In genomic region chr15:101458158-101458895, GRCh38 we compare ENCODE assay signal across 1 cellular context.
TF ChIP-seq lines count a peak whose summit lies in the region.

No MANE protein-coding gene starts in this region.

TF ChIP-seq in GM23338, 12 proteins besides CTCF, POLR2A, EP300 and RAD21 (continued from another document):
- TF ChIP-seq ZNF462 (CRISPR knock-in tag; IDR thresholded peaks at IDR 0.05) = no peak
- TF ChIP-seq ETS1 (IDR thresholded peaks at IDR 0.05) = no peak
- no peak for TF ChIP-seq CREB1 (CRISPR knock-in tag; IDR thresholded peaks at IDR 0.05; ENCODE audit: low read depth)
- TF ChIP-seq JUNB (IDR thresholded peaks at IDR 0.05; ENCODE audit: unreplicated experiment) = no peak
- TF ChIP-seq REST (IDR thresholded peaks at IDR 0.05; ENCODE audit: unreplicated experiment) = no peak
- TF ChIP-seq EZH2 (IDR thresholded peaks at IDR 0.05; ENCODE audit: low read depth, unreplicated experiment) = no peak
- TF ChIP-seq EZH2phosphoT487 (IDR thresholded peaks at IDR 0.05; ENCODE audit: unreplicated experiment) = no peak
- no peak for TF ChIP-seq NANOG (IDR thresholded peaks at IDR 0.05; ENCODE audit: borderline replicate concordance)
